In genomic region chr12:64672925-64673409, GRCh38 we compare ENCODE assay signal across 8 cellular contexts.
DNase-seq lines count a peak whose midpoint lies in the region; ATAC-seq, FAIRE-seq and TF ChIP-seq lines count a peak whose summit lies in the region.

No MANE protein-coding gene starts in this region.

- ATAC-seq in HG03457 (IDR thresholded peaks at IDR 0.05; ENCODE audit: unreplicated experiment): no peak
- ATAC-seq in HG02798 (IDR thresholded peaks at IDR 0.05; ENCODE audit: poor library complexity, unreplicated experiment): no peak
- ATAC-seq in GM18867 (IDR thresholded peaks at IDR 0.05; ENCODE audit: unreplicated experiment): no peak

- H3K9me3 ChIP-seq in H9 (ENCODE audit: control insufficient read depth, low read depth, low read length) (no peaks in the 10 kb centered on the region), keratinocyte (ENCODE audit: control insufficient read depth, low read depth, low read length) (no peaks in the 10 kb centered on the region), uterus (no peaks in the 10 kb centered on the region)

- H3K4me2 ChIP-seq in H9 (ENCODE audit: insufficient read depth, insufficient read length, low read length) (no peak overlapping the region), keratinocyte (ENCODE audit: control insufficient read depth, extremely low read depth, insufficient read depth, low read depth, low read length) (peak overlapping the region; percentile 20)

- TF ChIP-seq CTCF in H9 (conservative IDR thresholded peaks at IDR 0.05) (no peak), keratinocyte (optimal IDR thresholded peaks at IDR 0.05 in 1 of 3, IDR thresholded peaks at IDR 0.05 in 1 of 3, conservative IDR thresholded peaks at IDR 0.05 in 1 of 3; ENCODE audit: extremely low read depth in 1 of 3, insufficient read depth in 2 of 3, low read length in 3 of 3) (no peak), uterus (IDR thresholded peaks at IDR 0.05) (no peak)

- H2AK5ac ChIP-seq in H9 (ENCODE audit: insufficient read length, low read length): no peak overlapping the region

- no peak overlapping the region for H4K91ac ChIP-seq in H9 (ENCODE audit: insufficient read length, low read depth, low read length)

- H4K20me1 ChIP-seq in H9 (ENCODE audit: control insufficient read depth, insufficient read depth, insufficient read length) (no peaks in the 10 kb centered on the region), keratinocyte (ENCODE audit: control insufficient read depth, extremely low read depth, insufficient read depth, low read length) (no peaks in the 10 kb centered on the region)

- no peak overlapping the region for H3K4me3 ChIP-seq in keratinocyte (ENCODE audit: control insufficient read depth in 2 of 3, extremely low read depth in 1 of 3, insufficient read depth in 2 of 3, low read depth in 1 of 3, low read length in 3 of 3)
- H3K4me3 ChIP-seq in uterus: no peak overlapping the region

- H3K36me3 ChIP-seq in keratinocyte (ENCODE audit: control insufficient read depth in 2 of 2, extremely low read depth in 1 of 2, insufficient read depth in 2 of 2, low read length in 2 of 2): no peaks in the 10 kb centered on the region
- no peaks in the 10 kb centered on the region for H3K36me3 ChIP-seq in uterus

- no peak overlapping the region for H3K23ac ChIP-seq in H9 (ENCODE audit: insufficient read length, low read depth, low read length)

- no peak overlapping the region for H3K56ac ChIP-seq in H9 (ENCODE audit: insufficient read length, low read depth, low read length)

- H3K18ac ChIP-seq in H9 (ENCODE audit: insufficient read length, low read depth, low read length): no peak overlapping the region

- H3K9me1 ChIP-seq in keratinocyte (ENCODE audit: control insufficient read depth, extremely low read depth, insufficient read depth, low read length): no peaks in the 10 kb centered on the region

- no peak overlapping the region for H4K8ac ChIP-seq in H9 (replicated peaks; ENCODE audit: insufficient read length, low read depth, low read length)

- H3K4me1 Mint-ChIP-seq in H9: peaks cover 55 to 76% of the 10 kb centered on the region in 2 experiments
- peaks cover 82% of the 10 kb centered on the region for H3K4me1 Mint-ChIP-seq in activated T-helper 2 cell treated with anti-CD3 and anti-CD28 coated beads, Interferon-gamma antibody, Interleukin-2, Interleukin-4, amounts not matched to agents 10 μg/mL and 5 μg/mL and 100 μg/mL, durations not matched to agents 14 hours and 24 hours and 36 hours (ENCODE audit: low read depth)

- peaks cover 12% of the 10 kb centered on the region; the same call in 1 of the 2 replicates for H3K79me2 ChIP-seq in H9 (ENCODE audit: insufficient read depth, low read length)
- peaks cover 6% of the 10 kb centered on the region for H3K79me2 ChIP-seq in keratinocyte (ENCODE audit: control insufficient read depth, insufficient read depth, low read length)

- TF ChIP-seq POLR2A in uterus (IDR thresholded peaks at IDR 0.05): no peak

- no peak overlapping the region for H2BK12ac ChIP-seq in H9 (ENCODE audit: insufficient read length, low read depth, low read length)

- no peak overlapping the region for H2AFZ ChIP-seq in H9 (ENCODE audit: low read length)
- H2AFZ ChIP-seq in keratinocyte (ENCODE audit: control insufficient read depth, low read length): no peak overlapping the region

- H3K4me1 ChIP-seq in H9 (ENCODE audit: insufficient read depth, low read length): peaks cover 17% of the 10 kb centered on the region
- H3K4me1 ChIP-seq in keratinocyte (ENCODE audit: control insufficient read depth, extremely low read depth, insufficient read depth, low read length): peaks cover 31% of the 10 kb centered on the region
- H3K4me1 ChIP-seq in uterus: peaks cover 0 to 23% of the 10 kb centered on the region in 2 donors

- intact Hi-C loops in activated T-helper 2 cell treated with anti-CD3 and anti-CD28 coated beads, Interferon-gamma antibody, Interleukin-2, Interleukin-4, amounts not matched to agents 10 μg/mL and 5 μg/mL and 100 μg/mL, durations not matched to agents 14 hours and 24 hours and 36 hours (cut with micrococcal nuclease): no loop called here
- intact Hi-C loops in uterus (cut with DNase I; ENCODE audit: low total_unique reads): no loop called here

- FAIRE-seq in keratinocyte (lab: Jason Lieb, UNC): no peak

- H3K36me3 Mint-ChIP-seq in H9 (ENCODE audit: insufficient read depth in 1 of 3, low read depth in 3 of 3): no peaks in the 10 kb centered on the region; a peak in 1 of 7 replicates
- peaks cover 4% of the 10 kb centered on the region for H3K36me3 Mint-ChIP-seq in activated T-helper 2 cell treated with anti-CD3 and anti-CD28 coated beads, Interferon-gamma antibody, Interleukin-2, Interleukin-4, amounts not matched to agents 10 μg/mL and 5 μg/mL and 100 μg/mL, durations not matched to agents 14 hours and 24 hours and 36 hours (ENCODE audit: low read depth)

- no peak overlapping the region for H2BK5ac ChIP-seq in H9 (ENCODE audit: insufficient read length, low read length)

- WGBS in H9 (ENCODE audit: extremely low coverage, insufficient read length, low lambda C conversion rate): no CpG with 5 or more reads among the region's 8 CpGs

- H3K9ac ChIP-seq in H9 (ENCODE audit: extremely low read depth, insufficient read length, low read length) (no peak overlapping the region), keratinocyte (ENCODE audit: control insufficient read depth, extremely low read depth, insufficient read depth, low read length) (no peak overlapping the region)

- no peak overlapping the region for H2BK15ac ChIP-seq in H9 (ENCODE audit: low read depth, low read length)

- dilution Hi-C loops in keratinocyte (cut with MboI; ENCODE audit: extremely low pct_ligation_motif_present, low sequenced_read_pairs): no loop called here

- H2BK20ac ChIP-seq in H9 (ENCODE audit: low read depth, low read length, poor library complexity, severe bottlenecking): no peak overlapping the region

- H3T11ph ChIP-seq in H9 (ENCODE audit: low read length): no peak overlapping the region

- H4K5ac ChIP-seq in H9 (ENCODE audit: insufficient read length, low read depth, low read length): no peak overlapping the region

- H3K27ac ChIP-seq in H9 (ENCODE audit: insufficient read length, low read depth, low read length) (no peak overlapping the region), keratinocyte (ENCODE audit: control insufficient read depth, insufficient read depth, low read length) (peak overlapping the region; percentile 19), uterus (peak overlapping the region; percentile 79 to 86)

- H3K23me2 ChIP-seq in H9 (ENCODE audit: insufficient read length, low read depth, low read length, poor library complexity, severe bottlenecking): no peaks in the 10 kb centered on the region

- H3K27ac Mint-ChIP-seq in H9: peak overlapping the region; percentile 83 to 89 (median 87); a peak in 5 of 7 replicates
- peak overlapping the region; percentile 69 for H3K27ac Mint-ChIP-seq in activated T-helper 2 cell treated with anti-CD3 and anti-CD28 coated beads, Interferon-gamma antibody, Interleukin-2, Interleukin-4, amounts not matched to agents 10 μg/mL and 5 μg/mL and 100 μg/mL, durations not matched to agents 14 hours and 24 hours and 36 hours

- no peaks in the 10 kb centered on the region for H3K27me3 Mint-ChIP-seq in H9 (ENCODE audit: low read depth)
- H3K27me3 Mint-ChIP-seq in activated T-helper 2 cell treated with anti-CD3 and anti-CD28 coated beads, Interferon-gamma antibody, Interleukin-2, Interleukin-4, amounts not matched to agents 10 μg/mL and 5 μg/mL and 100 μg/mL, durations not matched to agents 14 hours and 24 hours and 36 hours (ENCODE audit: low read depth): no peaks in the 10 kb centered on the region

- no peak overlapping the region for H3K4ac ChIP-seq in H9 (ENCODE audit: low read depth, low read length)

- no peaks in the 10 kb centered on the region for H3K9me3 Mint-ChIP-seq in H9
- no peaks in the 10 kb centered on the region for H3K9me3 Mint-ChIP-seq in activated T-helper 2 cell treated with anti-CD3 and anti-CD28 coated beads, Interferon-gamma antibody, Interleukin-2, Interleukin-4, amounts not matched to agents 10 μg/mL and 5 μg/mL and 100 μg/mL, durations not matched to agents 14 hours and 24 hours and 36 hours

- no peak overlapping the region for H2BK120ac ChIP-seq in H9 (ENCODE audit: low read depth, low read length, poor library complexity, severe bottlenecking)

- no peak overlapping the region for H3K14ac ChIP-seq in H9 (ENCODE audit: insufficient read depth, low read length)

- H3K4me3 Mint-ChIP-seq in H9: no peak overlapping the region
- peak overlapping the region; percentile 20 for H3K4me3 Mint-ChIP-seq in activated T-helper 2 cell treated with anti-CD3 and anti-CD28 coated beads, Interferon-gamma antibody, Interleukin-2, Interleukin-4, amounts not matched to agents 10 μg/mL and 5 μg/mL and 100 μg/mL, durations not matched to agents 14 hours and 24 hours and 36 hours (ENCODE audit: low read depth)

- no peaks in the 10 kb centered on the region for H3K27me3 ChIP-seq in H9 (ENCODE audit: insufficient read depth, low read length)
- H3K27me3 ChIP-seq in keratinocyte (ENCODE audit: control insufficient read depth, extremely low read depth, insufficient read depth, low read length): no peaks in the 10 kb centered on the region
- no peaks in the 10 kb centered on the region for H3K27me3 ChIP-seq in uterus

- DNase-seq in H9 (no peak), NCI-H2196 treated with DMSO at 0.1 percent for 48 hours (lab: John Stamatoyannopoulos, UW; ENCODE audit: unreplicated experiment) (peak; percentile 68), keratinocyte (ENCODE audit: low read depth, low spot score) (no peak), uterus (peak; percentile 42 to 66)
- no peak for DNase-seq in activated T-helper 2 cell treated with anti-CD3 and anti-CD28 coated beads, Interferon-gamma antibody, Interleukin-2, Interleukin-4, amounts not matched to agents 10 μg/mL and 5 μg/mL and 100 μg/mL, durations not matched to agents 14 hours and 24 hours and 36 hours (ENCODE audit: low spot score)

- H3K79me1 ChIP-seq in H9 (ENCODE audit: insufficient read depth, low read depth, low read length, poor library complexity, severe bottlenecking): peaks cover 6% of the 10 kb centered on the region

Comparison
In these comparisons a context has a peak if more than half of its experiments do, and no peak if none do; other contexts are left out.
1. DNase-seq: peak in NCI-H2196 treated with DMSO at 0.1 percent for 48 hours (single experiment) and uterus (2 of 2); none in H9 (single experiment), activated T-helper 2 cell treated with anti-CD3 and anti-CD28 coated beads, Interferon-gamma antibody, Interleukin-2, Interleukin-4, amounts not matched to agents 10 μg/mL and 5 μg/mL and 100 μg/mL, durations not matched to agents 14 hours and 24 hours and 36 hours (single experiment) and keratinocyte (single experiment).